ENCODE assay signal across 1 cellular context in the genomic region with DNA sequence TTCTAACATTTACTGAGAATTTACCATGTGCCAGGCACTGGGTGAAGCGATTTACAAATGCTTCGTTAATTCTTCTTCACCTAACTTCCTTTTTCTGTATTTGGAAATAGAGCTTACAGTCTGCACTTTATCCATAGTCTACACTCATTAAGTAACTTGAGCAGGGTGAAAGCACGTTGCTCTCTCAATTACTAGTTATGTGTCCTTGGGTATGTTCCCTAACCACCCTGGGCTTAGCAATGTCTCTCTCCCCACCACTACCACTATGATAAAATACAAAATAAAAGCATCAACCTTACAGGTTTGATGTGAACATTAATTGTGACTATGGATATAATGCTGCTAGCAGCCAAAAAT.
TF ChIP-seq lines count a peak whose summit lies in the region.

No MANE protein-coding gene starts in this region.

TF ChIP-seq in K562, 482 proteins besides CTCF, POLR2A, EP300 and RAD21 (continued from another document):
- TF ChIP-seq, protein P1, sequence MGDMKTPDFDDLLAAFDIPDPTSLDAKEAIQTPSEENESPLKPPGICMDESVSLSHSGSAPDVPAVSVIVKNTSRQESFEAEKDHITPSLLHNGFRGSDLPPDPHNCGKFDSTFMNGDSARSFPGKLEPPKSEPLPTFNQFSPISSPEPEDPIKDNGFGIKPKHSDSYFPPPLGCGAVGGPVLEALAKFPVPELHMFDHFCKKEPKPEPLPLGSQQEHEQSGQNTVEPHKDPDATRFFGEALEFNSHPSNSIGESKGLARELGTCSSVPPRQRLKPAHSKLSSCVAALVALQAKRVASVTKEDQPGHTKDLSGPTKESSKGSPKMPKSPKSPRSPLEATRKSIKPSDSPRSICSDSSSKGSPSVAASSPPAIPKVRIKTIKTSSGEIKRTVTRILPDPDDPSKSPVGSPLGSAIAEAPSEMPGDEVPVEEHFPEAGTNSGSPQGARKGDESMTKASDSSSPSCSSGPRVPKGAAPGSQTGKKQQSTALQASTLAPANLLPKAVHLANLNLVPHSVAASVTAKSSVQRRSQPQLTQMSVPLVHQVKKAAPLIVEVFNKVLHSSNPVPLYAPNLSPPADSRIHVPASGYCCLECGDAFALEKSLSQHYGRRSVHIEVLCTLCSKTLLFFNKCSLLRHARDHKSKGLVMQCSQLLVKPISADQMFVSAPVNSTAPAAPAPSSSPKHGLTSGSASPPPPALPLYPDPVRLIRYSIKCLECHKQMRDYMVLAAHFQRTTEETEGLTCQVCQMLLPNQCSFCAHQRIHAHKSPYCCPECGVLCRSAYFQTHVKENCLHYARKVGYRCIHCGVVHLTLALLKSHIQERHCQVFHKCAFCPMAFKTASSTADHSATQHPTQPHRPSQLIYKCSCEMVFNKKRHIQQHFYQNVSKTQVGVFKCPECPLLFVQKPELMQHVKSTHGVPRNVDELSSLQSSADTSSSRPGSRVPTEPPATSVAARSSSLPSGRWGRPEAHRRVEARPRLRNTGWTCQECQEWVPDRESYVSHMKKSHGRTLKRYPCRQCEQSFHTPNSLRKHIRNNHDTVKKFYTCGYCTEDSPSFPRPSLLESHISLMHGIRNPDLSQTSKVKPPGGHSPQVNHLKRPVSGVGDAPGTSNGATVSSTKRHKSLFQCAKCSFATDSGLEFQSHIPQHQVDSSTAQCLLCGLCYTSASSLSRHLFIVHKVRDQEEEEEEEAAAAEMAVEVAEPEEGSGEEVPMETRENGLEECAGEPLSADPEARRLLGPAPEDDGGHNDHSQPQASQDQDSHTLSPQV (IDR thresholded peaks at IDR 0.05), result no peak
- TF ChIP-seq ZNF75A (CRISPR knock-in tag; IDR thresholded peaks at IDR 0.05) (no peak), HIVEP1 (CRISPR knock-in tag; IDR thresholded peaks at IDR 0.05) (no peak), ZNF695 (CRISPR knock-in tag; IDR thresholded peaks at IDR 0.05) (no peak), RBBP5 (IDR thresholded peaks at IDR 0.05; ENCODE audit: borderline replicate concordance, insufficient read depth, low read length, poor library complexity, severe bottlenecking) (no peak)
- TF ChIP-seq, protein P2, sequence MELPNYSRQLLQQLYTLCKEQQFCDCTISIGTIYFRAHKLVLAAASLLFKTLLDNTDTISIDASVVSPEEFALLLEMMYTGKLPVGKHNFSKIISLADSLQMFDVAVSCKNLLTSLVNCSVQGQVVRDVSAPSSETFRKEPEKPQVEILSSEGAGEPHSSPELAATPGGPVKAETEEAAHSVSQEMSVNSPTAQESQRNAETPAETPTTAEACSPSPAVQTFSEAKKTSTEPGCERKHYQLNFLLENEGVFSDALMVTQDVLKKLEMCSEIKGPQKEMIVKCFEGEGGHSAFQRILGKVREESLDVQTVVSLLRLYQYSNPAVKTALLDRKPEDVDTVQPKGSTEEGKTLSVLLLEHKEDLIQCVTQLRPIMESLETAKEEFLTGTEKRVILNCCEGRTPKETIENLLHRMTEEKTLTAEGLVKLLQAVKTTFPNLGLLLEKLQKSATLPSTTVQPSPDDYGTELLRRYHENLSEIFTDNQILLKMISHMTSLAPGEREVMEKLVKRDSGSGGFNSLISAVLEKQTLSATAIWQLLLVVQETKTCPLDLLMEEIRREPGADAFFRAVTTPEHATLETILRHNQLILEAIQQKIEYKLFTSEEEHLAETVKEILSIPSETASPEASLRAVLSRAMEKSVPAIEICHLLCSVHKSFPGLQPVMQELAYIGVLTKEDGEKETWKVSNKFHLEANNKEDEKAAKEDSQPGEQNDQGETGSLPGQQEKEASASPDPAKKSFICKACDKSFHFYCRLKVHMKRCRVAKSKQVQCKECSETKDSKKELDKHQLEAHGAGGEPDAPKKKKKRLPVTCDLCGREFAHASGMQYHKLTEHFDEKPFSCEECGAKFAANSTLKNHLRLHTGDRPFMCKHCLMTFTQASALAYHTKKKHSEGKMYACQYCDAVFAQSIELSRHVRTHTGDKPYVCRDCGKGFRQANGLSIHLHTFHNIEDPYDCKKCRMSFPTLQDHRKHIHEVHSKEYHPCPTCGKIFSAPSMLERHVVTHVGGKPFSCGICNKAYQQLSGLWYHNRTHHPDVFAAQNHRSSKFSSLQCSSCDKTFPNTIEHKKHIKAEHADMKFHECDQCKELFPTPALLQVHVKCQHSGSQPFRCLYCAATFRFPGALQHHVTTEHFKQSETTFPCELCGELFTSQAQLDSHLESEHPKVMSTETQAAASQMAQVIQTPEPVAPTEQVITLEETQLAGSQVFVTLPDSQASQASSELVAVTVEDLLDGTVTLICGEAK (IDR thresholded peaks at IDR 0.05), result no peak
- TF ChIP-seq, protein P2 (CRISPR knock-in tag; IDR thresholded peaks at IDR 0.05), result no peak
- TF ChIP-seq, protein P3, sequence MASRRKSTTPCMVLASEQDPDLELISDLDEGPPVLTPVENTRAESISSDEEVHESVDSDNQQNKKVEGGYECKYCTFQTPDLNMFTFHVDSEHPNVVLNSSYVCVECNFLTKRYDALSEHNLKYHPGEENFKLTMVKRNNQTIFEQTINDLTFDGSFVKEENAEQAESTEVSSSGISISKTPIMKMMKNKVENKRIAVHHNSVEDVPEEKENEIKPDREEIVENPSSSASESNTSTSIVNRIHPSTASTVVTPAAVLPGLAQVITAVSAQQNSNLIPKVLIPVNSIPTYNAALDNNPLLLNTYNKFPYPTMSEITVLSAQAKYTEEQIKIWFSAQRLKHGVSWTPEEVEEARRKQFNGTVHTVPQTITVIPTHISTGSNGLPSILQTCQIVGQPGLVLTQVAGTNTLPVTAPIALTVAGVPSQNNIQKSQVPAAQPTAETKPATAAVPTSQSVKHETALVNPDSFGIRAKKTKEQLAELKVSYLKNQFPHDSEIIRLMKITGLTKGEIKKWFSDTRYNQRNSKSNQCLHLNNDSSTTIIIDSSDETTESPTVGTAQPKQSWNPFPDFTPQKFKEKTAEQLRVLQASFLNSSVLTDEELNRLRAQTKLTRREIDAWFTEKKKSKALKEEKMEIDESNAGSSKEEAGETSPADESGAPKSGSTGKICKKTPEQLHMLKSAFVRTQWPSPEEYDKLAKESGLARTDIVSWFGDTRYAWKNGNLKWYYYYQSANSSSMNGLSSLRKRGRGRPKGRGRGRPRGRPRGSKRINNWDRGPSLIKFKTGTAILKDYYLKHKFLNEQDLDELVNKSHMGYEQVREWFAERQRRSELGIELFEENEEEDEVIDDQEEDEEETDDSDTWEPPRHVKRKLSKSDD (conservative IDR thresholded peaks at IDR 0.05; ENCODE audit: low read length), result no peak
- TF ChIP-seq, protein P4, sequence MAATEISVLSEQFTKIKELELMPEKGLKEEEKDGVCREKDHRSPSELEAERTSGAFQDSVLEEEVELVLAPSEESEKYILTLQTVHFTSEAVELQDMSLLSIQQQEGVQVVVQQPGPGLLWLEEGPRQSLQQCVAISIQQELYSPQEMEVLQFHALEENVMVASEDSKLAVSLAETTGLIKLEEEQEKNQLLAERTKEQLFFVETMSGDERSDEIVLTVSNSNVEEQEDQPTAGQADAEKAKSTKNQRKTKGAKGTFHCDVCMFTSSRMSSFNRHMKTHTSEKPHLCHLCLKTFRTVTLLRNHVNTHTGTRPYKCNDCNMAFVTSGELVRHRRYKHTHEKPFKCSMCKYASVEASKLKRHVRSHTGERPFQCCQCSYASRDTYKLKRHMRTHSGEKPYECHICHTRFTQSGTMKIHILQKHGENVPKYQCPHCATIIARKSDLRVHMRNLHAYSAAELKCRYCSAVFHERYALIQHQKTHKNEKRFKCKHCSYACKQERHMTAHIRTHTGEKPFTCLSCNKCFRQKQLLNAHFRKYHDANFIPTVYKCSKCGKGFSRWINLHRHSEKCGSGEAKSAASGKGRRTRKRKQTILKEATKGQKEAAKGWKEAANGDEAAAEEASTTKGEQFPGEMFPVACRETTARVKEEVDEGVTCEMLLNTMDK (IDR thresholded peaks at IDR 0.05; ENCODE audit: borderline replicate concordance, insufficient read depth, low read depth, low read length, poor library complexity, severe bottlenecking), result no peak
